8 cellular contexts compared by ENCODE assay signal in the genomic region with DNA sequence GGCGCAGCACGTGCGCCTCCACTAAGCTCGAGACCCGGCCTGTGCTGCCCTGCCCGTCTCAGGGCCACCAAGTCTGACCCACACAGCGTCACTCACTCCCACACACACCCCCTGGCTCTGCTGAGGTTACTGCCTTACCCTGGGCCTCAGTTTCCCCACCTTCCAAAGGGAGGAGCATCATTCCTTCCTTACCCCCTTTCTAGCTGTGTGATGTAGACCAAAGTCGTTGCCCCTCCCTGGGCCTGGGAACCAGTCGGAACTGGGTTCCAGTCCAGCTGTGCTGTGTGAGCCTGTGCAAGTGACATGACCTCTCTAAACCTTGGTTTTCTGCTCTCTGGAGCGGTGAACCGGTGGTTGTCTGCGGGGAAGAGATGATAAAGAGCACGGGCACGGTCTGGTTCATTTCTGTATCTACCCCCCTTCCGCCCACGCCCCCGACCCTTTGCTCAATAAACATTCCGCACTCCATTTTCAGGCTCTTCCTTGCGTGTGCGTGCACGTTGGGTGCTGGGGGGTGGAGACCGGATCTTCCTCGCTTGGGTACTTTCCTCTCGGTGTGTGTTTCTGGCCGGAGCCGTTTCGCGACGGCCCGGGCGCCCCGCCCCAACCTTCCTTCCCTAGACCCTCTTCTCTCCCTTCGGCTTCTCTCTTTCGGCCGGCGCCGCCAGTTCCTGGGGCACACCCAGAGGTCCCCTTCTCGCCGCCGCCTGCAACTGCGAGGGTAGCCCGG. TPM values are rescaled to one million over a fixed set of nuclear protein-coding genes. Genes with fewer than 3 reads are reported as not detected.
A peak's percentile ranks its signal among the peaks of the same experiment; 100 is the strongest.
DNase-seq lines count a peak whose midpoint lies in the region; ATAC-seq lines count a peak whose summit lies in the region.

A gene with protein sequence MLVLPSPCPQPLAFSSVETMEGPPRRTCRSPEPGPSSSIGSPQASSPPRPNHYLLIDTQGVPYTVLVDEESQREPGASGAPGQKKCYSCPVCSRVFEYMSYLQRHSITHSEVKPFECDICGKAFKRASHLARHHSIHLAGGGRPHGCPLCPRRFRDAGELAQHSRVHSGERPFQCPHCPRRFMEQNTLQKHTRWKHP (plus strand): TSS at position 647 of the 730 bp plus-strand sequence. CDS start 923 bp downstream, outside the sequence.

- ATAC-seq in HG03342 (IDR thresholded peaks at IDR 0.05; ENCODE audit: unreplicated experiment) (peak; percentile 25), HG02588 (IDR thresholded peaks at IDR 0.05; ENCODE audit: unreplicated experiment) (no peak)

- DNase-seq in GF-D8 (lab: John Stamatoyannopoulos, UW), result peak; percentile 40
- DNase-seq in NOMO-1 (lab: John Stamatoyannopoulos, UW; ENCODE audit: unreplicated experiment in 2 of 2), result peak; percentile 66 to 68
- peak; percentile 95 for DNase-seq in activated CD8-positive, alpha-beta memory T cell treated with anti-CD3 and anti-CD28 coated beads for 24 hours
- peak; percentile 67 for DNase-seq in effector CD8-positive, alpha-beta T cell (lab: John Stamatoyannopoulos, UW)
- DNase-seq in lung microvascular endothelial cell (ENCODE audit: low read depth in 2 of 2), result peak; percentile 76 to 79
- peak; percentile 68 to 83 (median 78) for DNase-seq in stimulated activated CD4-positive, alpha-beta T cell treated with anti-CD3 and anti-CD28 coated beads, TNF-alpha, amount 100 ng/mL, for 24 hours (ENCODE audit: low read depth in 3 of 3)

RNA-seq across cellular contexts. Expression of the gene that starts here (rescaled TPM):
- 18.3 and 20.9 TPM in 2 replicates for total RNA-seq in lung microvascular endothelial cell

Comparison
In these comparisons a context has a peak if more than half of its experiments do, and no peak if none do; other contexts are left out.
1. DNase-seq: peak in every context shown above with its lines; median percentile 95 in activated CD8-positive, alpha-beta memory T cell treated with anti-CD3 and anti-CD28 coated beads for 24 hours; 78 in stimulated activated CD4-positive, alpha-beta T cell treated with anti-CD3 and anti-CD28 coated beads, TNF-alpha, amount 100 ng/mL, for 24 hours; 78 in lung microvascular endothelial cell; 67 in NOMO-1; 67 in effector CD8-positive, alpha-beta T cell; 40 in GF-D8.